21 cellular contexts compared by ENCODE assay signal in genomic region chr2:58120626-58121229, GRCh38.
"Had no signal": no experiment of that assay in that cellular context is flagged by ENCODE, and none has a peak within 500 bp of the region (broad histone marks: within the 10 kb centered on the region; RNA-seq: fewer than 3 reads in every experiment).

No MANE protein-coding gene starts in this region.

- H3K36me3 ChIP-seq: cardiac muscle cell, ovary had no signal

- FAIRE-seq: endothelial cell of umbilical vein, islet of Langerhans, urothelium cell line had no signal

- H3K27ac ChIP-seq: cardiac muscle cell, esophagus squamous epithelium, ovary, psoas muscle, tibial artery had no signal

- H3K4me3 ChIP-seq: cardiac muscle cell, esophagus squamous epithelium, ovary, psoas muscle, tibial artery had no signal

- H3K27me3 ChIP-seq: cardiac muscle cell, esophagus squamous epithelium, ovary, tibial artery had no signal

- DNase-seq: activated CD4-positive, alpha-beta T cell treated with anti-CD3 and anti-CD28 coated beads, Interleukin-2, amount 50 U/mL, for 1 hour; activated CD8-positive, alpha-beta memory T cell treated with anti-CD3 and anti-CD28 coated beads, Interleukin-2, amount 50 U/mL, for 4 hours; activated gamma-delta T cell; activated T-cell treated with anti-CD3 and anti-CD28 coated beads, Interleukin-2, amount 50 U/mL, for 48 hours; effector memory CD4-positive, alpha-beta T cell; esophagus squamous epithelium; left cardiac atrium; mesendoderm; natural killer cell; ovary; psoas muscle; right cardiac atrium; stimulated activated CD4-positive, alpha-beta T cell treated with anti-CD3 and anti-CD28 coated beads, Interleukin-2, amount 100 ng/mL, for 24 hours; stimulated activated naive CD8-positive, alpha-beta T cell treated with anti-CD3 and anti-CD28 coated beads, Interleukin-15, Interleukin-2, amounts not matched to agents 100 U/mL and 50 U/mL, for 24 hours; substantia nigra; T1000; tibial artery had no signal

- ATAC-seq: left cardiac atrium; natural killer cell; psoas muscle; right cardiac atrium; stimulated activated naive CD8-positive, alpha-beta T cell treated with anti-CD3 and anti-CD28 coated beads, Interleukin-15, Interleukin-2, amounts not matched to agents 100 U/mL and 50 U/mL, for 24 hours had no signal

- H3K4me1 ChIP-seq: esophagus squamous epithelium, psoas muscle, tibial artery had no signal

- H3K9me3 ChIP-seq: esophagus squamous epithelium, psoas muscle, tibial artery had no signal
